Comparison of ENCODE assay signal across 9 cellular contexts in the genomic region with DNA sequence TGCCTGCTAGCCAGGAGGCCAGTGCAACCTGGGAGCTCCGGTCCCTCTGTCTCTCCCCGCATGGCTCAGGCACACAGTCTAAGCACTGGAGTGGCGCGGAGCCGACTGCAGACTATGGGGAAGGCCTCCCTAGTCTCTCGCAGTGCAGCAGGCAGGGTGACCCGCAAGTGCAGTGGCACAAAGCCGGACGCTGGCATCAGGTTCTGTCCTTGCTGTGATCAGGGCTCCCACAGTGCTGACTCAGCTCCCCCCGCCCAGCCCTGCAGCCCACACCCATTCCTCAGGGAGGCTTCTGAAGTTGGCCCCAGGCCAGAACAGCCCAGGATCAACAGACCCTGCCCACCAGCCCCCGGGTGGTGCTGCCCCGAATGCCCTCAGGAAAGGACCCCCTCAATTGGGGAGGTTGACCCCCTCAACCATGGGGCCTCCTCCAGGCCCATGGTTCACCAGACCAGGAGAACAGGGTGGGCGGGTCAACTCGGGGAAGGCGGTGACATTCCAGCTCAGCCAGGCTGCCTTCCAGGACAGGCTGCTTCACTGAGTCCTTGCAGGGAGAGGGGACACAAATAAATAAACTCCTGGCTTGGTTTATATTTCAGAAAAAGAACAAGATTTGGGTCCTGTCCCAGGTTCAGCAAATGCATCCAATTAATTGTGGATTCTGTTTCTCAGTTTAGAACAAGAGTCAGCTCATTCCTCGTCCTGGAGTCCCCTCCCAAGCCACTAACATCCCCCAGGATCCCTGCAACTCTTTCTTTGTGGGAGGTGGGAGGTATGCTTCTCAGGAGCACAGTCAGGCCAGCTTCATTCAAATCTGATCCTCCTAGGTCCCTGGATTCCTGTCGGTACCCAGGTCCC. TPM values are rescaled to one million over a fixed set of nuclear protein-coding genes. Genes with fewer than 3 reads are reported as not detected.
A peak's percentile ranks its signal among the peaks of the same experiment; 100 is the strongest.
DNase-seq lines count a peak whose midpoint lies in the region; ATAC-seq and TF ChIP-seq lines count a peak whose summit lies in the region.
"Had no signal": no experiment of that assay in that cellular context is flagged by ENCODE, and none has a peak within 500 bp of the region (broad histone marks: within the 10 kb centered on the region; RNA-seq: fewer than 3 reads in every experiment).

No MANE protein-coding gene starts in this region.

- H3K9me3 ChIP-seq in left lung (no peaks in the 10 kb centered on the region), suprapubic skin (no peaks in the 10 kb centered on the region)

- no peak for TF ChIP-seq POLR2A in suprapubic skin (IDR thresholded peaks at IDR 0.05)

- H3K27ac ChIP-seq in caudate nucleus (ENCODE audit: low read depth, low read length) (peak overlapping the region; percentile 71), left lung (no peak overlapping the region), suprapubic skin (peak overlapping the region; percentile 24)

- H3K27me3 ChIP-seq in left lung (no peaks in the 10 kb centered on the region), suprapubic skin (no peaks in the 10 kb centered on the region)

- POLR2A ChIA-PET in HEK293T (lab: Yijun Ruan, JAX): no interaction called here

- TF ChIP-seq CTCF in left lung (IDR thresholded peaks at IDR 0.05) (no peak), suprapubic skin (IDR thresholded peaks at IDR 0.05) (no peak)

- CTCF ChIA-PET in HEK293T (lab: Yijun Ruan, JAX): interaction anchor here (1.1 kb wide), 1 partner anchor 27 kb away, joined by 3 read pairs; no protein-coding TSS in a partner anchor

- no peak for TF ChIP-seq EP300 in suprapubic skin (IDR thresholded peaks at IDR 0.05)

- H3K4me3 ChIP-seq in left lung: no peak overlapping the region
- H3K4me3 ChIP-seq in suprapubic skin: no peak overlapping the region

- DNase-seq in HEK293T (ENCODE audit: extremely low spot score): peak; percentile 34
- peak in 15 of 61 donors; percentile 33 to 85 (median 54) for DNase-seq in caudate nucleus (lab: John Stamatoyannopoulos, UW)
- DNase-seq in left lung: peak in 1 of 2 donors; percentile 78
- DNase-seq in suprapubic skin (ENCODE audit: low spot score in 2 of 2): no peak
- DNase-seq in UCSD-AML1 (lab: John Stamatoyannopoulos, UW; ENCODE audit: unreplicated experiment): no peak
- no peak for DNase-seq in NCI-H524 (lab: John Stamatoyannopoulos, UW)
- no peak for DNase-seq in cerebellar cortex (ENCODE audit: low spot score)
- DNase-seq: activated CD8-positive, alpha-beta memory T cell treated with anti-CD3 and anti-CD28 coated beads, Interleukin-2, amount 10 ng/mL, durations not matched to agents 7 days and 5 days had no signal

- peaks cover 9 to 24% of the 10 kb centered on the region in 2 donors for H3K4me1 ChIP-seq in left lung
- peaks cover 53% of the 10 kb centered on the region for H3K4me1 ChIP-seq in suprapubic skin

- WGBS in suprapubic skin: 42% methylated on average over 2 of the region's 17 CpGs

- H3K36me3 ChIP-seq in left lung (no peaks in the 10 kb centered on the region), suprapubic skin (no peaks in the 10 kb centered on the region)

- intact Hi-C loops in left lung (cut with DNase I): no loop called here

- ATAC-seq in left lung (peak; percentile 91), GM21619 (IDR thresholded peaks at IDR 0.05; ENCODE audit: unreplicated experiment) (no peak)
- ATAC-seq: activated CD8-positive, alpha-beta memory T cell treated with anti-CD3 and anti-CD28 coated beads, Interleukin-2, amount 10 ng/mL, durations not matched to agents 7 days and 5 days had no signal

TF ChIP-seq in HEK293T, 16 proteins besides CTCF, POLR2A, EP300 and RAD21:
- no peak for TF ChIP-seq ZNF384 (IDR thresholded peaks at IDR 0.05)
- TF ChIP-seq L3MBTL2 (conservative IDR thresholded peaks at IDR 0.05): no peak
- TF ChIP-seq FOXA1 (IDR thresholded peaks at IDR 0.05): no peak
- TF ChIP-seq NFRKB (IDR thresholded peaks at IDR 0.05): no peak
- TF ChIP-seq ELF4 (IDR thresholded peaks at IDR 0.05): no peak
- TF ChIP-seq, protein P1, sequence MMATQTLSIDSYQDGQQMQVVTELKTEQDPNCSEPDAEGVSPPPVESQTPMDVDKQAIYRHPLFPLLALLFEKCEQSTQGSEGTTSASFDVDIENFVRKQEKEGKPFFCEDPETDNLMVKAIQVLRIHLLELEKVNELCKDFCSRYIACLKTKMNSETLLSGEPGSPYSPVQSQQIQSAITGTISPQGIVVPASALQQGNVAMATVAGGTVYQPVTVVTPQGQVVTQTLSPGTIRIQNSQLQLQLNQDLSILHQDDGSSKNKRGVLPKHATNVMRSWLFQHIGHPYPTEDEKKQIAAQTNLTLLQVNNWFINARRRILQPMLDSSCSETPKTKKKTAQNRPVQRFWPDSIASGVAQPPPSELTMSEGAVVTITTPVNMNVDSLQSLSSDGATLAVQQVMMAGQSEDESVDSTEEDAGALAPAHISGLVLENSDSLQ (IDR thresholded peaks at IDR 0.05): no peak
- TF ChIP-seq CTBP1 (IDR thresholded peaks at IDR 0.05; ENCODE audit: borderline replicate concordance): no peak
- TF ChIP-seq TARDBP (IDR thresholded peaks at IDR 0.05): no peak
- no peak for TF ChIP-seq LEF1 (IDR thresholded peaks at IDR 0.05; ENCODE audit: borderline replicate concordance)

RNA-seq across cellular contexts. Expression of a gene that starts 12.2 kb away (rescaled TPM):
- total RNA-seq in left lung (10 to 100 TPM; 32.0 to 36.0 TPM), suprapubic skin (10 to 100 TPM in 1 of 4 donors, 1 to 10 TPM in 3; 5.6 to 13.3 (median 8.8) TPM)

Comparison
In these comparisons a context has a peak if more than half of its experiments do, and no peak if none do; other contexts are left out.
1. H3K27ac ChIP-seq: peak in caudate nucleus (single experiment) and suprapubic skin (single experiment); none in left lung (0 of 2).